In genomic region chr2:197298609-197299008, GRCh38 we compare ENCODE assay signal across 16 cellular contexts. TPM values are rescaled to one million over a fixed set of nuclear protein-coding genes. Genes with fewer than 3 reads are reported as not detected.
A peak's percentile ranks its signal among the peaks of the same experiment; 100 is the strongest.
DNase-seq lines count a peak whose midpoint lies in the region; ATAC-seq lines count a peak whose summit lies in the region.
"Had no signal": no experiment of that assay in that cellular context is flagged by ENCODE, and none has a peak within 500 bp of the region (broad histone marks: within the 10 kb centered on the region; RNA-seq: fewer than 3 reads in every experiment).

No MANE protein-coding gene starts in this region.

- peak overlapping the region; percentile 80 for H3K4me3 Mint-ChIP-seq in stimulated activated naive CD8-positive, alpha-beta T cell treated with anti-CD3 and anti-CD28 coated beads, Interleukin-15, Interleukin-2, amounts not matched to agents 100 ng/mL and 50 ng/mL, for 24 hours
- peak overlapping the region; percentile 66 for H3K4me3 Mint-ChIP-seq in activated CD8-positive, alpha-beta T cell treated with anti-CD3 and anti-CD28 coated beads, Interleukin-2, amount 10 ng/mL, durations not matched to agents 7 days and 5 days
- H3K4me3 Mint-ChIP-seq in immature natural killer cell = peak overlapping the region; percentile 72 to 79 (median 75)
- H3K4me3 Mint-ChIP-seq: WTC11 had no signal

- H3K36me3 Mint-ChIP-seq in stimulated activated naive CD8-positive, alpha-beta T cell treated with anti-CD3 and anti-CD28 coated beads, Interleukin-15, Interleukin-2, amounts not matched to agents 100 ng/mL and 50 ng/mL, for 24 hours (ENCODE audit: low read depth) = peaks cover 55% of the 10 kb centered on the region
- peaks cover 82% of the 10 kb centered on the region for H3K36me3 Mint-ChIP-seq in activated CD8-positive, alpha-beta T cell treated with anti-CD3 and anti-CD28 coated beads, Interleukin-2, amount 10 ng/mL, durations not matched to agents 7 days and 5 days (ENCODE audit: low read depth)
- peaks cover 24 to 33% (median 26%) of the 10 kb centered on the region in 3 donors for H3K36me3 Mint-ChIP-seq in immature natural killer cell
- H3K36me3 Mint-ChIP-seq: WTC11 had no signal

- POLR2A ChIA-PET in activated CD8-positive, alpha-beta T cell treated with anti-CD3 and anti-CD28 coated beads, Interleukin-2, amount 10 ng/mL, durations not matched to agents 7 days and 5 days (lab: Charles Lee) = interaction anchor here (0.6 to 10.4 kb wide), 7 partner anchors 9 to 56 kb away, joined by 3 to 226 read pairs (median 3); partner anchors contain the start of gene ANKRD44

- peaks cover 100% of the 10 kb centered on the region for H3K4me1 Mint-ChIP-seq in stimulated activated naive CD8-positive, alpha-beta T cell treated with anti-CD3 and anti-CD28 coated beads, Interleukin-15, Interleukin-2, amounts not matched to agents 100 ng/mL and 50 ng/mL, for 24 hours (ENCODE audit: low read depth)
- H3K4me1 Mint-ChIP-seq in activated CD8-positive, alpha-beta T cell treated with anti-CD3 and anti-CD28 coated beads, Interleukin-2, amount 10 ng/mL, durations not matched to agents 7 days and 5 days (ENCODE audit: low read depth) = peaks cover 97% of the 10 kb centered on the region
- H3K4me1 Mint-ChIP-seq in immature natural killer cell = peaks cover 98 to 100% of the 10 kb centered on the region in 2 donors
- H3K4me1 Mint-ChIP-seq: WTC11 had no signal

- no peak for ATAC-seq in stimulated activated naive CD8-positive, alpha-beta T cell treated with anti-CD3 and anti-CD28 coated beads, Interleukin-15, Interleukin-2, amounts not matched to agents 100 U/mL and 50 U/mL, for 24 hours
- ATAC-seq in activated CD8-positive, alpha-beta T cell treated with anti-CD3 and anti-CD28 coated beads, Interleukin-2, amount 10 ng/mL, durations not matched to agents 7 days and 5 days = no peak
- no peak for ATAC-seq in HG02588 (IDR thresholded peaks at IDR 0.05; ENCODE audit: unreplicated experiment)
- ATAC-seq: right cardiac atrium, WTC11 had no signal

- CTCF ChIA-PET in activated CD8-positive, alpha-beta T cell treated with anti-CD3 and anti-CD28 coated beads, Interleukin-2, amount 10 ng/mL, durations not matched to agents 7 days and 5 days (lab: Charles Lee) = interaction anchor here (1.0 to 7.3 kb wide), 4 partner anchors 8 to 107 kb away, joined by 4 to 78 read pairs (median 8); partner anchors contain the start of gene ANKRD44

- H3K27me3 Mint-ChIP-seq in stimulated activated naive CD8-positive, alpha-beta T cell treated with anti-CD3 and anti-CD28 coated beads, Interleukin-15, Interleukin-2, amounts not matched to agents 100 ng/mL and 50 ng/mL, for 24 hours = no peaks in the 10 kb centered on the region
- no peaks in the 10 kb centered on the region for H3K27me3 Mint-ChIP-seq in activated CD8-positive, alpha-beta T cell treated with anti-CD3 and anti-CD28 coated beads, Interleukin-2, amount 10 ng/mL, durations not matched to agents 7 days and 5 days (ENCODE audit: low read depth)
- H3K27me3 Mint-ChIP-seq in immature natural killer cell (ENCODE audit: low read depth in 3 of 3) = peaks cover 0 to 8% (median 5%) of the 10 kb centered on the region in 3 donors

- DNase-seq in stimulated activated naive CD8-positive, alpha-beta T cell treated with anti-CD3 and anti-CD28 coated beads, Interleukin-15, Interleukin-2, amounts not matched to agents 100 U/mL and 50 U/mL, for 24 hours = no peak
- DNase-seq in activated CD8-positive, alpha-beta T cell treated with anti-CD3 and anti-CD28 coated beads, Interleukin-2, amount 10 ng/mL, durations not matched to agents 7 days and 5 days = peak; percentile 48
- DNase-seq in immature natural killer cell = peak in 2 of 3 donors; percentile 56 to 62
- no peak for DNase-seq in medulla oblongata (ENCODE audit: extremely low spot score)
- no peak for DNase-seq in LoVo (ENCODE audit: low spot score)
- DNase-seq in AG20443 (ENCODE audit: low spot score) = no peak
- DNase-seq: COR-L47, kidney, mesendoderm, MM.1S, NCI-H2227 treated with DMSO at 0.1 percent for 48 hours, right cardiac atrium, uterus had no signal

- no peaks in the 10 kb centered on the region for H3K9me3 Mint-ChIP-seq in stimulated activated naive CD8-positive, alpha-beta T cell treated with anti-CD3 and anti-CD28 coated beads, Interleukin-15, Interleukin-2, amounts not matched to agents 100 ng/mL and 50 ng/mL, for 24 hours
- H3K9me3 Mint-ChIP-seq in activated CD8-positive, alpha-beta T cell treated with anti-CD3 and anti-CD28 coated beads, Interleukin-2, amount 10 ng/mL, durations not matched to agents 7 days and 5 days (ENCODE audit: insufficient read depth) = no peaks in the 10 kb centered on the region
- no peaks in the 10 kb centered on the region for H3K9me3 Mint-ChIP-seq in immature natural killer cell
- H3K9me3 Mint-ChIP-seq: WTC11 had no signal

- H3K27ac Mint-ChIP-seq in stimulated activated naive CD8-positive, alpha-beta T cell treated with anti-CD3 and anti-CD28 coated beads, Interleukin-15, Interleukin-2, amounts not matched to agents 100 ng/mL and 50 ng/mL, for 24 hours = peak overlapping the region; percentile 99
- peak overlapping the region; percentile 91 for H3K27ac Mint-ChIP-seq in activated CD8-positive, alpha-beta T cell treated with anti-CD3 and anti-CD28 coated beads, Interleukin-2, amount 10 ng/mL, durations not matched to agents 7 days and 5 days
- H3K27ac Mint-ChIP-seq in immature natural killer cell = peak overlapping the region; percentile 95 to 99 (median 96)
- H3K27ac Mint-ChIP-seq: WTC11 had no signal

RNA-seq across cellular contexts. Expression of gene ANKRD44, which starts 12.0 kb away (rescaled TPM):
- total RNA-seq in activated CD8-positive, alpha-beta T cell treated with anti-CD3 and anti-CD28 coated beads, Interleukin-2, amount 10 ng/mL, durations not matched to agents 7 days and 5 days = 100 to 1,000 TPM; 188 to 224 TPM
- polyA plus RNA-seq in immature natural killer cell = 100 to 1,000 TPM in 1 of 3 donors, 10 to 100 TPM in 2; 58.0 to 125 (median 65.6) TPM

Comparison
In these comparisons a context has a peak if more than half of its experiments do, and no peak if none do; other contexts are left out.
1. DNase-seq: peak in activated CD8-positive, alpha-beta T cell treated with anti-CD3 and anti-CD28 coated beads, Interleukin-2, amount 10 ng/mL, durations not matched to agents 7 days and 5 days (single experiment) and immature natural killer cell (2 of 3); none in stimulated activated naive CD8-positive, alpha-beta T cell treated with anti-CD3 and anti-CD28 coated beads, Interleukin-15, Interleukin-2, amounts not matched to agents 100 U/mL and 50 U/mL, for 24 hours (single experiment), medulla oblongata (single experiment), LoVo (single experiment) and AG20443 (single experiment).
2. Peak in every context shown above with its lines, with median percentiles within 50 percentile points of each other: H3K27ac Mint-ChIP-seq and H3K4me3 Mint-ChIP-seq.